ENCODE assay signal across 1 cellular context in the genomic region with DNA sequence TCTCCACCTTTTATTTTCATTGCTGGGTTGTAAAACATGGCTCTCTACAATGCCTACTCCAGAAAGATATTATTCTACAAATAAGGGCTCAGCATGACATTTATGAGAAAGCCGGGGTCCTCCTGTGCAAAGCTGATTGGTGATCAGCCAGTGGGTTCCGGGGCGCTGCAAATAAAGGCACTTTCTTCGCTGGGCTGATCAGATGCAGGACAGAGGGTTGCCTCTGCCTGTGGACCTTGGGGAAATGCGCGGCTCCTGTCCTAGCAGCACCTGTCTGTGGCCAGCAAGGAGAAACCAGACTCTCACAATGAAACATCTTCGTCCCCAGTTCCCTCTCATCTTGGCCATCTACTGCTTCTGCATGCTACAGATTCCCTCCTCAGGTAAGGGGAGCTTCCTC.
TF ChIP-seq lines count a peak whose summit lies in the region.

A gene with protein sequence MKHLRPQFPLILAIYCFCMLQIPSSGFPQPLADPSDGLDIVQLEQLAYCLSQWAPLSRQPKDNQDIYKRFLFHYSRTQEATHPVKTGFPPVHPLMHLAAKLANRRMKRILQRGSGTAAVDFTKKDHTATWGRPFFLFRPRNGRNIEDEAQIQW (plus strand): TSS at position 301 of the 400 bp plus-strand sequence. CDS start 7 bp downstream, at position 308.

TF ChIP-seq in GM23338, 12 proteins besides CTCF, POLR2A, EP300 and RAD21 (continued from another document):
- TF ChIP-seq, protein P1, sequence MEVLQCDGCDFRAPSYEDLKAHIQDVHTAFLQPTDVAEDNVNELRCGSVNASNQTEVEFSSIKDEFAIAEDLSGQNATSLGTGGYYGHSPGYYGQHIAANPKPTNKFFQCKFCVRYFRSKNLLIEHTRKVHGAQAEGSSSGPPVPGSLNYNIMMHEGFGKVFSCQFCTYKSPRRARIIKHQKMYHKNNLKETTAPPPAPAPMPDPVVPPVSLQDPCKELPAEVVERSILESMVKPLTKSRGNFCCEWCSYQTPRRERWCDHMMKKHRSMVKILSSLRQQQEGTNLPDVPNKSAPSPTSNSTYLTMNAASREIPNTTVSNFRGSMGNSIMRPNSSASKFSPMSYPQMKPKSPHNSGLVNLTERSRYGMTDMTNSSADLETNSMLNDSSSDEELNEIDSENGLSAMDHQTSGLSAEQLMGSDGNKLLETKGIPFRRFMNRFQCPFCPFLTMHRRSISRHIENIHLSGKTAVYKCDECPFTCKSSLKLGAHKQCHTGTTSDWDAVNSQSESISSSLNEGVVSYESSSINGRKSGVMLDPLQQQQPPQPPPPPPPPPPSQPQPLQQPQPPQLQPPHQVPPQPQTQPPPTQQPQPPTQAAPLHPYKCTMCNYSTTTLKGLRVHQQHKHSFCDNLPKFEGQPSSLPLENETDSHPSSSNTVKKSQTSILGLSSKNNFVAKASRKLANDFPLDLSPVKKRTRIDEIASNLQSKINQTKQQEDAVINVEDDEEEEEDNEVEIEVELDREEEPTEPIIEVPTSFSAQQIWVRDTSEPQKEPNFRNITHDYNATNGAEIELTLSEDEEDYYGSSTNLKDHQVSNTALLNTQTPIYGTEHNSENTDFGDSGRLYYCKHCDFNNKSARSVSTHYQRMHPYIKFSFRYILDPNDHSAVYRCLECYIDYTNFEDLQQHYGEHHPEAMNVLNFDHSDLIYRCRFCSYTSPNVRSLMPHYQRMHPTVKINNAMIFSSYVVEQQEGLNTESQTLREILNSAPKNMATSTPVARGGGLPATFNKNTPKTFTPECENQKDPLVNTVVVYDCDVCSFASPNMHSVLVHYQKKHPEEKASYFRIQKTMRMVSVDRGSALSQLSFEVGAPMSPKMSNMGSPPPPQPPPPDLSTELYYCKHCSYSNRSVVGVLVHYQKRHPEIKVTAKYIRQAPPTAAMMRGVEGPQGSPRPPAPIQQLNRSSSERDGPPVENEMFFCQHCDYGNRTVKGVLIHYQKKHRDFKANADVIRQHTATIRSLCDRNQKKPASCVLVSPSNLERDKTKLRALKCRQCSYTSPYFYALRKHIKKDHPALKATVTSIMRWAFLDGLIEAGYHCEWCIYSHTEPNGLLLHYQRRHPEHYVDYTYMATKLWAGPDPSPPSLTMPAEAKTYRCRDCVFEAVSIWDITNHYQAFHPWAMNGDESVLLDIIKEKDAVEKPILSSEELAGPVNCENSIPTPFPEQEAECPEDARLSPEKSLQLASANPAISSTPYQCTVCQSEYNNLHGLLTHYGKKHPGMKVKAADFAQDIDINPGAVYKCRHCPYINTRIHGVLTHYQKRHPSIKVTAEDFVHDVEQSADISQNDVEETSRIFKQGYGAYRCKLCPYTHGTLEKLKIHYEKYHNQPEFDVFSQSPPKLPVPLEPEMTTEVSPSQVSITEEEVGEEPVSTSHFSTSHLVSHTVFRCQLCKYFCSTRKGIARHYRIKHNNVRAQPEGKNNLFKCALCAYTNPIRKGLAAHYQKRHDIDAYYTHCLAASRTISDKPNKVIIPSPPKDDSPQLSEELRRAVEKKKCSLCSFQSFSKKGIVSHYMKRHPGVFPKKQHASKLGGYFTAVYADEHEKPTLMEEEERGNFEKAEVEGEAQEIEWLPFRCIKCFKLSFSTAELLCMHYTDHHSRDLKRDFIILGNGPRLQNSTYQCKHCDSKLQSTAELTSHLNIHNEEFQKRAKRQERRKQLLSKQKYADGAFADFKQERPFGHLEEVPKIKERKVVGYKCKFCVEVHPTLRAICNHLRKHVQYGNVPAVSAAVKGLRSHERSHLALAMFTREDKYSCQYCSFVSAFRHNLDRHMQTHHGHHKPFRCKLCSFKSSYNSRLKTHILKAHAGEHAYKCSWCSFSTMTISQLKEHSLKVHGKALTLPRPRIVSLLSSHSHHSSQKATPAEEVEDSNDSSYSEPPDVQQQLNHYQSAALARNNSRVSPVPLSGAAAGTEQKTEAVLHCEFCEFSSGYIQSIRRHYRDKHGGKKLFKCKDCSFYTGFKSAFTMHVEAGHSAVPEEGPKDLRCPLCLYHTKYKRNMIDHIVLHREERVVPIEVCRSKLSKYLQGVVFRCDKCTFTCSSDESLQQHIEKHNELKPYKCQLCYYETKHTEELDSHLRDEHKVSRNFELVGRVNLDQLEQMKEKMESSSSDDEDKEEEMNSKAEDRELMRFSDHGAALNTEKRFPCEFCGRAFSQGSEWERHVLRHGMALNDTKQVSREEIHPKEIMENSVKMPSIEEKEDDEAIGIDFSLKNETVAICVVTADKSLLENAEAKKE (CRISPR knock-in tag; IDR thresholded peaks at IDR 0.05): no peak
- TF ChIP-seq EZH2phosphoT487 (IDR thresholded peaks at IDR 0.05; ENCODE audit: unreplicated experiment): no peak
- no peak for TF ChIP-seq JUNB (IDR thresholded peaks at IDR 0.05; ENCODE audit: unreplicated experiment)
